ENCODE assay signal across 15 cellular contexts in the genomic region with DNA sequence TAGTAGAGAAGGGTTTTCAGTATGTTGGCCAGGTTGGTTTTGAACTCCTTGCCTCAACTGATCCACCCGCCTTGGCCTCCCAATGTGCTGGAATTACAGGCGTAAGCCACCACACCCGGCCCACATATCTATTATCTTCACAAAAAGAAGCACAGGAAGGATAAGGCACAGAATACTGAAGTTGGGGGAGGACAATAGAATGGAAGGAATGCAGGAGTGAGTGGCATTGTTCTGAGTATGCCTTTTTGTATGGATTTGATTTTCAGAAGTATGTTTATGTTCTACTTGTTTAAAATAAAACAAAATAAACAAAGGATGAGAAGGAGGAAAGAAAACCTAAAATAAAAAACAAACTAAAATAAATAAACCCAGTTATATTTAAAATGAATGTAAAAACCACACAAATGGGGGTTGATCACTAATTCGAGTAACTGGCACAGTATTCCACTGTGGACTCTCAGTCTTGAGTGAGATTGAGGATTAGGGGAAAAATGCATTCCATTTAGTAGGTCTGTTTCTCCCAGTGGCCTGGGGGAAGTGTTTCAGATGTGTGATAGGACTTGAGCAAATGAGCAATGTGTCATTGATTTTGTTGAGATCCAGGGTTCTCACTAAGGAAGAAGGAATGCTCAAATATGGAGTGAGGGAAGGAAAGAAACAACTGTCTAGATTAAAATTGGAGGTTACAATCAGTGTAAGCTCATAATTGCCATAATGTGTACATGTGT.
"Had no signal": no experiment of that assay in that cellular context is flagged by ENCODE, and none has a peak within 500 bp of the region (broad histone marks: within the 10 kb centered on the region; RNA-seq: fewer than 3 reads in every experiment).

No MANE protein-coding gene starts in this region.

- H3K36me3 ChIP-seq: colonic mucosa, tibial artery had no signal

- H3K9me3 ChIP-seq: colonic mucosa, mucosa of descending colon, tibial artery had no signal

- H3K27me3 ChIP-seq: colonic mucosa, tibial artery had no signal

- H3K4me3 ChIP-seq: colonic mucosa, lung, mucosa of descending colon, skin epidermis, tibial artery had no signal

- FAIRE-seq: endothelial cell of umbilical vein had no signal

- H3K27ac ChIP-seq: colonic mucosa, skin epidermis, tibial artery had no signal

- DNase-seq: activated CD4-positive, alpha-beta T cell treated with anti-CD3 and anti-CD28 coated beads for 48 hours; activated CD8-positive, alpha-beta memory T cell treated with anti-CD3 and anti-CD28 coated beads, Interleukin-2, amount 50 U/mL, for 48 hours; activated CD8-positive, alpha-beta T cell treated with anti-CD3 and anti-CD28 coated beads, Interleukin-2, amount 10 ng/mL, durations not matched to agents 7 days and 5 days; activated naive CD4-positive, alpha-beta T cell; caudate nucleus; colonic mucosa; effector CD4-positive, alpha-beta T cell; hippocampal formation; mucosa of descending colon; naive thymus-derived CD8-positive, alpha-beta T cell; posterior cingulate gyrus; tibial artery had no signal

- H3K4me1 ChIP-seq: colonic mucosa had no signal
